ENCODE assay signal across 9 cellular contexts in the genomic region with DNA sequence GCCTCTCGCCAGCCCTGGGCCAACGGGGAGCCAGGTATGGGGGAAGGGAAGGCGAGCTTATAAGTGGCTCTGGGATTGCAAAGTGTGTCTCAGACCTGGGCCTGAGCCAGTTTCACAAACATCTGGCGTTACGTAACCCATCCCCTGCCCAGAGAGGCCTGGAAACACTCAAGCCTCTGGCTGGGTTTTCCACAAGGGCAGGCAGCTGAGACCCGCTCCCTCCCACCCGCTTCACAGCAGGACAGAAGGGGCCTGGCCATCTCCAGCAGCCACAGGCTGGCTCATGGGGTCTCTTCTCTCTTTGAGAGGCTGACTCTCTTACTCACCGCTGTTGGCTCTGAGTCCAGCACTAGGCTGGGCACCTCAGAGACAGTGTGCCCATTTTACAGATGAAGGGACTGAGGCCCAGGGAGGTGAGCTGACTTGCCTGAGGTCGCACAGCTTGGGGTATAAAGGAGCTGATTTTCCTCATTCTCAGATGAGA. TPM values are rescaled to one million over a fixed set of nuclear protein-coding genes. Genes with fewer than 3 reads are reported as not detected.
A peak's percentile ranks its signal among the peaks of the same experiment; 100 is the strongest.
DNase-seq lines count a peak whose midpoint lies in the region; TF ChIP-seq lines count a peak whose summit lies in the region.
"Had no signal": no experiment of that assay in that cellular context is flagged by ENCODE, and none has a peak within 500 bp of the region (broad histone marks: within the 10 kb centered on the region; RNA-seq: fewer than 3 reads in every experiment).

No MANE protein-coding gene starts in this region.

- H3K36me3 ChIP-seq in ascending aorta (no peaks in the 10 kb centered on the region), uterus (no peaks in the 10 kb centered on the region)

- TF ChIP-seq CTCF in NB4 (IDR thresholded peaks at IDR 0.05; ENCODE audit: low read depth, low read length) (no peak), ascending aorta (IDR thresholded peaks at IDR 0.05) (no peak), uterus (IDR thresholded peaks at IDR 0.05) (no peak)

- DNase-seq in AG08396 (ENCODE audit: low spot score) = peak; percentile 90
- peak; percentile 97 for DNase-seq in NB4 (ENCODE audit: low read depth)
- peak; percentile 29 to 91 for DNase-seq in ascending aorta (ENCODE audit: low spot score in 2 of 2)
- DNase-seq in kidney tubule cell (ENCODE audit: low spot score) = peak; percentile 44
- peak; percentile 97 to 98 for DNase-seq in uterus
- DNase-seq in stimulated activated CD4-positive, alpha-beta T cell treated with anti-CD3 and anti-CD28 coated beads, Interleukin-4, amount 100 ng/mL, for 24 hours = no peak
- DNase-seq in activated T-cell treated with anti-CD3 and anti-CD28 coated beads, Interleukin-2, amount 50 U/mL, for 48 hours = no peak
- DNase-seq in activated CD4-positive, alpha-beta T cell treated with anti-CD3 and anti-CD28 coated beads for 48 hours = no peak
- DNase-seq: DND-41 had no signal

- H3K27me3 ChIP-seq in ascending aorta = no peaks in the 10 kb centered on the region
- H3K27me3 ChIP-seq in uterus = no peaks in the 10 kb centered on the region

- intact Hi-C loops in ascending aorta (cut with DNase I) (no loop called here), uterus (cut with DNase I; ENCODE audit: low total_unique reads) (no loop called here)

- H3K4me1 ChIP-seq in ascending aorta (peaks cover 0 to 13% of the 10 kb centered on the region in 2 donors), uterus (peaks cover 21 to 28% of the 10 kb centered on the region in 2 donors)

- TF ChIP-seq POLR2A in NB4 (IDR thresholded peaks at IDR 0.05; ENCODE audit: extremely low read depth, insufficient read length) = no peak
- TF ChIP-seq POLR2A in uterus (IDR thresholded peaks at IDR 0.05) = no peak

- no peak overlapping the region for H3K4me3 ChIP-seq in NB4 (ENCODE audit: low read depth, low read length)
- H3K4me3 ChIP-seq in ascending aorta = no peak overlapping the region
- no peak overlapping the region for H3K4me3 ChIP-seq in uterus

- peak overlapping the region in 1 of 2 donors; percentile 44 for H3K27ac ChIP-seq in ascending aorta
- H3K27ac ChIP-seq in uterus = peak overlapping the region; percentile 72 to 93

- H3K9me3 ChIP-seq in ascending aorta (no peaks in the 10 kb centered on the region), uterus (no peaks in the 10 kb centered on the region)

RNA-seq across cellular contexts. Expression of a gene that starts 44.5 kb away (rescaled TPM):
- total RNA-seq in ascending aorta = 253 TPM
- 100 to 1,000 TPM in 3 of 4 donors, 10 to 100 TPM in 1; 56.2 to 177 (median 127) TPM for total RNA-seq in uterus

RNA-seq across cellular contexts. Expression of a gene that starts 55.2 kb away (rescaled TPM):
- total RNA-seq in ascending aorta (4.0 TPM), uterus (10 to 100 TPM; 11.8 to 74.3 (median 20.9) TPM)

Comparison
In these comparisons a context has a peak if more than half of its experiments do, and no peak if none do; other contexts are left out.
1. DNase-seq: peak in AG08396 (single experiment), NB4 (single experiment), ascending aorta (2 of 2), kidney tubule cell (single experiment) and uterus (2 of 2); none in stimulated activated CD4-positive, alpha-beta T cell treated with anti-CD3 and anti-CD28 coated beads, Interleukin-4, amount 100 ng/mL, for 24 hours (single experiment), activated T-cell treated with anti-CD3 and anti-CD28 coated beads, Interleukin-2, amount 50 U/mL, for 48 hours (0 of 2) and activated CD4-positive, alpha-beta T cell treated with anti-CD3 and anti-CD28 coated beads for 48 hours (single experiment).